ENCODE assay signal across 8 cellular contexts in the genomic region with DNA sequence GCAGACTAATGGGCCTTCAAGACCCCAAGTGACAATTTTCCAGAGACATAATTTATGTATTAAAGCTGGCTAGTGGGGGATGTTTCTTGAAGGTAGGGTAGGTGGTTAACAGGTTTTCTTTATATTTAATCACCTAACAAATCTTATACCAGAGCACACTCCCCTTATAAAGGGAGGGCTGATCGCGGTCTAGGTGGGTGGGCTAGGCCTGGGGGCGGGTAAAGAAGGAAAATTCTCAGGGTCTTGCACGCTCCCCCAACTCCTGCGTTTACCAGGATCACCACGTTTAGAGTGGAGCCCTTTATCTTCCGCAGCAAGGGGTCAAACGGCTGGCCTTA. TPM values are rescaled to one million over a fixed set of nuclear protein-coding genes. Genes with fewer than 3 reads are reported as not detected.
A peak's percentile ranks its signal among the peaks of the same experiment; 100 is the strongest.
DNase-seq lines count a peak whose midpoint lies in the region; ATAC-seq and TF ChIP-seq lines count a peak whose summit lies in the region.

No MANE protein-coding gene starts in this region.

- intact Hi-C loops in activated CD4-positive, alpha-beta T cell treated with anti-CD3 and anti-CD28 coated beads for 36 hours (cut with DNase I, micrococcal nuclease) = loop anchor here (1.0 to 5.0 kb wide), 7 partner anchors 9 to 68 kb away; a partner anchor contains a TSS

- no peak overlapping the region for H3K27ac ChIP-seq in thoracic aorta

- H3K4me1 Mint-ChIP-seq in activated CD4-positive, alpha-beta T cell treated with anti-CD3 and anti-CD28 coated beads for 36 hours = peaks cover 11% of the 10 kb centered on the region
- peaks cover 12% of the 10 kb centered on the region for H3K4me1 Mint-ChIP-seq in activated naive CD8-positive, alpha-beta T cell (ENCODE audit: low read depth)
- H3K4me1 Mint-ChIP-seq in immature natural killer cell = peaks cover 20 to 24% of the 10 kb centered on the region in 2 donors

- CTCF ChIA-PET in activated CD4-positive, alpha-beta T cell treated with anti-CD3 and anti-CD28 coated beads for 36 hours (lab: Charles Lee) = interaction anchor here (0.7 to 1.4 kb wide), 4 partner anchors 10 to 83 kb away, joined by 3 to 7 read pairs (median 4); no protein-coding TSS in a partner anchor

- H3K36me3 Mint-ChIP-seq in activated CD4-positive, alpha-beta T cell treated with anti-CD3 and anti-CD28 coated beads for 36 hours (ENCODE audit: low read depth) = no peaks in the 10 kb centered on the region
- H3K36me3 Mint-ChIP-seq in activated naive CD8-positive, alpha-beta T cell = peaks cover 4% of the 10 kb centered on the region
- no peaks in the 10 kb centered on the region for H3K36me3 Mint-ChIP-seq in immature natural killer cell

- peaks cover 4% of the 10 kb centered on the region for H3K27me3 Mint-ChIP-seq in activated CD4-positive, alpha-beta T cell treated with anti-CD3 and anti-CD28 coated beads for 36 hours
- peaks cover 10% of the 10 kb centered on the region for H3K27me3 Mint-ChIP-seq in activated naive CD8-positive, alpha-beta T cell
- H3K27me3 Mint-ChIP-seq in immature natural killer cell (ENCODE audit: low read depth in 3 of 3) = peaks cover 12 to 20% (median 14%) of the 10 kb centered on the region in 3 donors

- POLR2A ChIA-PET in activated CD4-positive, alpha-beta T cell treated with anti-CD3 and anti-CD28 coated beads for 36 hours (lab: Charles Lee) = interaction anchor here (1.1 kb wide), 1 partner anchor 9 kb away, joined by 4 read pairs; no protein-coding TSS in a partner anchor

- peak overlapping the region; percentile 73 for H3K4me3 Mint-ChIP-seq in activated CD4-positive, alpha-beta T cell treated with anti-CD3 and anti-CD28 coated beads for 36 hours
- H3K4me3 Mint-ChIP-seq in activated naive CD8-positive, alpha-beta T cell = peak overlapping the region; percentile 90
- H3K4me3 Mint-ChIP-seq in immature natural killer cell = peak overlapping the region; percentile 90 to 97 (median 93)

- peak overlapping the region; percentile 37 for H3K27ac Mint-ChIP-seq in activated CD4-positive, alpha-beta T cell treated with anti-CD3 and anti-CD28 coated beads for 36 hours
- H3K27ac Mint-ChIP-seq in activated naive CD8-positive, alpha-beta T cell = peak overlapping the region; percentile 46
- peak overlapping the region; percentile 44 to 81 (median 70) for H3K27ac Mint-ChIP-seq in immature natural killer cell

- no peaks in the 10 kb centered on the region for H3K36me3 ChIP-seq in thoracic aorta

- no peaks in the 10 kb centered on the region for H3K9me3 ChIP-seq in thoracic aorta

- no peaks in the 10 kb centered on the region for H3K9me3 Mint-ChIP-seq in activated CD4-positive, alpha-beta T cell treated with anti-CD3 and anti-CD28 coated beads for 36 hours (ENCODE audit: low read depth)
- H3K9me3 Mint-ChIP-seq in activated naive CD8-positive, alpha-beta T cell (ENCODE audit: low read depth) = no peaks in the 10 kb centered on the region
- peaks cover 0 to 5% (median 3%) of the 10 kb centered on the region in 6 donors for H3K9me3 Mint-ChIP-seq in immature natural killer cell

- TF ChIP-seq CTCF in thoracic aorta (IDR thresholded peaks at IDR 0.05) = no peak

- DNase-seq in activated CD4-positive, alpha-beta T cell treated with anti-CD3 and anti-CD28 coated beads for 36 hours = no peak
- no peak for DNase-seq in activated CD4-positive, alpha-beta T cell treated with anti-CD3 and anti-CD28 coated beads for 4 hours
- DNase-seq in immature natural killer cell (no peak), thoracic aorta (ENCODE audit: low spot score) (no peak), NCI-H128 (lab: John Stamatoyannopoulos, UW; ENCODE audit: unreplicated experiment) (no peak), GOT3 (lab: John Stamatoyannopoulos, UW) (no peak)

- peaks cover 10 to 14% of the 10 kb centered on the region in 2 donors for H3K4me1 ChIP-seq in thoracic aorta (ENCODE audit: control insufficient read depth in 1 of 2, low read depth in 2 of 2)

- peak; percentile 2 for ATAC-seq in activated CD4-positive, alpha-beta T cell treated with anti-CD3 and anti-CD28 coated beads for 36 hours
- ATAC-seq in thoracic aorta (ENCODE audit: insufficient number of reproducible peaks, low FRiP score, low read depth) (no peak), HG02885 (IDR thresholded peaks at IDR 0.05; ENCODE audit: poor library complexity, unreplicated experiment) (no peak)

- H3K27me3 ChIP-seq in thoracic aorta (replicated peaks; ENCODE audit: insufficient read depth) = no peaks in the 10 kb centered on the region

- peak overlapping the region; percentile 70 for H3K4me3 ChIP-seq in thoracic aorta

RNA-seq across cellular contexts. Expression of a gene that starts 19.9 kb away (rescaled TPM):
- 10 to 100 TPM; 68.6 to 80.0 TPM for total RNA-seq in activated CD4-positive, alpha-beta T cell treated with anti-CD3 and anti-CD28 coated beads for 36 hours
- 10 to 100 TPM; 37.5 to 71.3 (median 52.0) TPM for polyA plus RNA-seq in immature natural killer cell
- total RNA-seq in thoracic aorta = 10 to 100 TPM; 47.9 to 88.5 TPM

RNA-seq across cellular contexts. Expression of a gene that starts 26.0 kb away (rescaled TPM):
- 10 to 100 TPM; 62.2 to 70.5 TPM for total RNA-seq in activated CD4-positive, alpha-beta T cell treated with anti-CD3 and anti-CD28 coated beads for 36 hours
- polyA plus RNA-seq in immature natural killer cell = 10 to 100 TPM; 18.7 to 41.4 (median 21.6) TPM
- total RNA-seq in thoracic aorta = 100 to 1,000 TPM; 103 to 107 TPM

RNA-seq across cellular contexts. Expression of a gene that starts 41.1 kb away (rescaled TPM):
- total RNA-seq in activated CD4-positive, alpha-beta T cell treated with anti-CD3 and anti-CD28 coated beads for 36 hours = under 1 TPM; 0.37 to 0.44 TPM
- under 1 TPM in 2 of 3 donors, not detected in 1; 0.17 to 0.34 TPM for polyA plus RNA-seq in immature natural killer cell
- total RNA-seq in thoracic aorta = under 1 TPM in 1 of 2 donors, not detected in 1; 0.35 TPM
